In genomic region chr11:130670200-130670599, GRCh38 we compare ENCODE assay signal across 19 cellular contexts.
DNase-seq lines count a peak whose midpoint lies in the region; ATAC-seq and TF ChIP-seq lines count a peak whose summit lies in the region.
"Had no signal": no experiment of that assay in that cellular context is flagged by ENCODE, and none has a peak within 500 bp of the region (broad histone marks: within the 10 kb centered on the region; RNA-seq: fewer than 3 reads in every experiment).

No MANE protein-coding gene starts in this region.

- no peak for TF ChIP-seq CTCF in left ventricle myocardium inferior (IDR thresholded peaks at IDR 0.05; ENCODE audit: borderline replicate concordance)
- TF ChIP-seq CTCF in gastrocnemius medialis (IDR thresholded peaks at IDR 0.05 in 4 of 5, conservative IDR thresholded peaks at IDR 0.05 in 1 of 5): no peak
- no peak for TF ChIP-seq CTCF in adrenal gland (IDR thresholded peaks at IDR 0.05)

- H3K4me3 ChIP-seq in left ventricle myocardium inferior: no peak overlapping the region
- no peak overlapping the region for H3K4me3 ChIP-seq in muscle layer of duodenum (ENCODE audit: low read depth in 1 of 2, low read length in 2 of 2)
- no peak overlapping the region for H3K4me3 ChIP-seq in gastrocnemius medialis
- H3K4me3 ChIP-seq in adrenal gland: no peak overlapping the region
- H3K4me3 ChIP-seq: BLaER1, HAP-1 had no signal

- in situ Hi-C loops in gastrocnemius medialis (cut with MboI; ENCODE audit: low sequenced_read_pairs in 4 of 4): loop anchor here in 3 of 4 donors (10.0 to 25.0 kb wide), 3 partner anchors 225 to 235 kb away; partner anchors contain the start of genes ADAMTS15 (in 2 of the 3) and ADAMTS8 (in 1 of the 3)

- H3K27me3 ChIP-seq in left ventricle myocardium inferior (ENCODE audit: low read depth) (no peaks in the 10 kb centered on the region), muscle layer of duodenum (ENCODE audit: low read depth, low read length) (no peaks in the 10 kb centered on the region), gastrocnemius medialis (no peaks in the 10 kb centered on the region), adrenal gland (no peaks in the 10 kb centered on the region)
- H3K27me3 ChIP-seq: BLaER1 had no signal

- intact Hi-C loops in left ventricle myocardium inferior (cut with micrococcal nuclease): no loop called here
- intact Hi-C loops in left ventricle myocardium superior (cut with micrococcal nuclease): loop anchor here (10.0 kb wide), 1 partner anchor 215 kb away; no protein-coding TSS in a partner anchor
- intact Hi-C loops in gastrocnemius medialis (cut with DNase I; ENCODE audit: low total_unique reads): loop anchor here (5.0 kb wide), 2 partner anchors 148 to 233 kb away; no protein-coding TSS in a partner anchor
- intact Hi-C loops in sciatic nerve (cut with DNase I): no loop called here
- intact Hi-C loops in adrenal gland (cut with DNase I): no loop called here

- WGBS in adrenal gland, 4 donors: 85 to 90% (median 88%) methylated on average over 6 of the region's 6 CpGs

- H3K9me3 ChIP-seq in left ventricle myocardium inferior (replicated peaks) (no peaks in the 10 kb centered on the region), muscle layer of duodenum (ENCODE audit: control insufficient read depth in 1 of 2, low read length in 2 of 2) (no peaks in the 10 kb centered on the region), gastrocnemius medialis (no peaks in the 10 kb centered on the region), adrenal gland (replicated peaks in 1 of 3) (no peaks in the 10 kb centered on the region)
- H3K9me3 ChIP-seq: BLaER1, HAP-1 had no signal

- peak overlapping the region; percentile 39 for H3K27ac ChIP-seq in left ventricle myocardium inferior (replicated peaks)
- H3K27ac ChIP-seq in muscle layer of duodenum (ENCODE audit: low read length): peak overlapping the region; percentile 0
- peak overlapping the region in 3 of 4 donors; percentile 6 to 59 (median 12) for H3K27ac ChIP-seq in gastrocnemius medialis
- H3K27ac ChIP-seq in adrenal gland: no peak overlapping the region
- H3K27ac ChIP-seq: 22Rv1, BLaER1, C4-2B had no signal

- no peak for DNase-seq in left ventricle myocardium inferior
- DNase-seq in left ventricle myocardium superior: no peak
- peak in 1 of 2 donors; percentile 32 for DNase-seq in gastrocnemius medialis
- no peak for DNase-seq in sciatic nerve (ENCODE audit: low spot score)
- no peak for DNase-seq in adrenal gland
- no peak for DNase-seq in NCI-H1436 (lab: John Stamatoyannopoulos, UW)
- DNase-seq: Caco-2; CD4-positive, CD25-positive, alpha-beta regulatory T cell; CD8-positive, alpha-beta T cell; DMS153; DND-41; GOT3; HFFc6 had no signal

- TF ChIP-seq POLR2A in gastrocnemius medialis (IDR thresholded peaks at IDR 0.05): no peak
- TF ChIP-seq POLR2A in adrenal gland (IDR thresholded peaks at IDR 0.05): no peak

- peaks cover 41% of the 10 kb centered on the region for H3K4me1 ChIP-seq in left ventricle myocardium inferior
- peaks cover 6 to 22% of the 10 kb centered on the region in 2 donors for H3K4me1 ChIP-seq in muscle layer of duodenum (ENCODE audit: control insufficient read depth in 1 of 2, insufficient read depth in 2 of 2, low read length in 2 of 2)
- H3K4me1 ChIP-seq in gastrocnemius medialis: peaks cover 32 to 37% of the 10 kb centered on the region in 2 donors
- H3K4me1 ChIP-seq in adrenal gland (replicated peaks in 1 of 2): no peaks in the 10 kb centered on the region
- H3K4me1 ChIP-seq: Caco-2, HAP-1 had no signal

- H3K36me3 ChIP-seq in left ventricle myocardium inferior (no peaks in the 10 kb centered on the region), muscle layer of duodenum (ENCODE audit: control insufficient read depth in 1 of 2, insufficient read depth in 2 of 2, low read length in 2 of 2) (no peaks in the 10 kb centered on the region), gastrocnemius medialis (no peaks in the 10 kb centered on the region), adrenal gland (replicated peaks in 1 of 2) (no peaks in the 10 kb centered on the region)
- H3K36me3 ChIP-seq: BLaER1, HAP-1 had no signal

- no peak for ATAC-seq in left ventricle myocardium superior
- ATAC-seq in gastrocnemius medialis: peak in 1 of 2 donors; percentile 74
- no peak for ATAC-seq in sciatic nerve
- ATAC-seq in HG02938 (IDR thresholded peaks at IDR 0.05; ENCODE audit: unreplicated experiment): no peak
- ATAC-seq: CD8-positive, alpha-beta T cell had no signal

Comparison
In these comparisons a context has a peak if more than half of its experiments do, and no peak if none do; other contexts are left out.
1. intact Hi-C loops: an anchor here in left ventricle myocardium superior (10.0 kb wide) and gastrocnemius medialis (5.0 kb wide); none called in left ventricle myocardium inferior, sciatic nerve and adrenal gland.
2. H3K27ac ChIP-seq: peak in left ventricle myocardium inferior (single experiment), muscle layer of duodenum (single experiment) and gastrocnemius medialis (3 of 4); none in adrenal gland (0 of 5).